ENCODE assay signal across 2 cellular contexts in the genomic region with DNA sequence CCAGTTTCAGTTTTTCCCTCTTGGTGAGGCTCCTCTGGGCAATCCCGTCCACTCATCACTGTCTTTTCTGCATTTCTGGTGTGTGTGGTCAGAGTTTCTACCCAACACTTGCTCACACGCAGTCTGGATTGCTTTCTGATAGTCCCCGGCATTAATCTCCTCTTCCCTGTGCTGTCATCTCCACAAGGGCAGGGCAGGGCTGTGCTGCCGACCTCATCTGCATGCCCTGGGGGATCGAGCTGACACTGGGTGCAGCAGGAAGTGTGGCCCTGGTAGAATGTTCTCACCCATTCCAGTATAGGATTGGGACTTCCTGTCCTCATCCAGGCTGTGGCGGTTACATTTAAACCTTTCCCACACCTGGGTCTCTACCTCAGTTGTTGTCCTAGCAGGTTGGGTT.
TF ChIP-seq lines count a peak whose summit lies in the region.

No MANE protein-coding gene starts in this region.

TF ChIP-seq in SK-N-SH, 30 proteins besides CTCF, POLR2A, EP300 and RAD21 (continued from another document):
- TF ChIP-seq, protein P1, sequence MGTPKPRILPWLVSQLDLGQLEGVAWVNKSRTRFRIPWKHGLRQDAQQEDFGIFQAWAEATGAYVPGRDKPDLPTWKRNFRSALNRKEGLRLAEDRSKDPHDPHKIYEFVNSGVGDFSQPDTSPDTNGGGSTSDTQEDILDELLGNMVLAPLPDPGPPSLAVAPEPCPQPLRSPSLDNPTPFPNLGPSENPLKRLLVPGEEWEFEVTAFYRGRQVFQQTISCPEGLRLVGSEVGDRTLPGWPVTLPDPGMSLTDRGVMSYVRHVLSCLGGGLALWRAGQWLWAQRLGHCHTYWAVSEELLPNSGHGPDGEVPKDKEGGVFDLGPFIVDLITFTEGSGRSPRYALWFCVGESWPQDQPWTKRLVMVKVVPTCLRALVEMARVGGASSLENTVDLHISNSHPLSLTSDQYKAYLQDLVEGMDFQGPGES (IDR thresholded peaks at IDR 0.05; ENCODE audit: low read depth, low read length), result no peak

TF ChIP-seq in SK-N-SH treated with all-trans-retinoic acid at 6 μM for 48 hours, 23 proteins besides CTCF, POLR2A, EP300 and RAD21 (continued from another document):
- TF ChIP-seq, protein P2, sequence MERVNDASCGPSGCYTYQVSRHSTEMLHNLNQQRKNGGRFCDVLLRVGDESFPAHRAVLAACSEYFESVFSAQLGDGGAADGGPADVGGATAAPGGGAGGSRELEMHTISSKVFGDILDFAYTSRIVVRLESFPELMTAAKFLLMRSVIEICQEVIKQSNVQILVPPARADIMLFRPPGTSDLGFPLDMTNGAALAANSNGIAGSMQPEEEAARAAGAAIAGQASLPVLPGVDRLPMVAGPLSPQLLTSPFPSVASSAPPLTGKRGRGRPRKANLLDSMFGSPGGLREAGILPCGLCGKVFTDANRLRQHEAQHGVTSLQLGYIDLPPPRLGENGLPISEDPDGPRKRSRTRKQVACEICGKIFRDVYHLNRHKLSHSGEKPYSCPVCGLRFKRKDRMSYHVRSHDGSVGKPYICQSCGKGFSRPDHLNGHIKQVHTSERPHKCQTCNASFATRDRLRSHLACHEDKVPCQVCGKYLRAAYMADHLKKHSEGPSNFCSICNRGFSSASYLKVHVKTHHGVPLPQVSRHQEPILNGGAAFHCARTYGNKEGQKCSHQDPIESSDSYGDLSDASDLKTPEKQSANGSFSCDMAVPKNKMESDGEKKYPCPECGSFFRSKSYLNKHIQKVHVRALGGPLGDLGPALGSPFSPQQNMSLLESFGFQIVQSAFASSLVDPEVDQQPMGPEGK (CRISPR knock-in tag; IDR thresholded peaks at IDR 0.05; ENCODE audit: borderline replicate concordance), result no peak
- TF ChIP-seq RARB (CRISPR knock-in tag; IDR thresholded peaks at IDR 0.05) (no peak), ISL1 (CRISPR knock-in tag; IDR thresholded peaks at IDR 0.05) (no peak), ZNF70 (CRISPR knock-in tag; IDR thresholded peaks at IDR 0.05) (no peak), TOX (CRISPR knock-in tag; IDR thresholded peaks at IDR 0.05; ENCODE audit: borderline replicate concordance) (no peak), PPARA (CRISPR knock-in tag; IDR thresholded peaks at IDR 0.05; ENCODE audit: borderline replicate concordance) (no peak), ESRRG (CRISPR knock-in tag; IDR thresholded peaks at IDR 0.05) (no peak), ZNF565 (CRISPR knock-in tag; conservative IDR thresholded peaks at IDR 0.05; ENCODE audit: low read depth) (no peak), SNAI2 (CRISPR knock-in tag; IDR thresholded peaks at IDR 0.05) (no peak), ZFP30 (CRISPR knock-in tag; IDR thresholded peaks at IDR 0.05) (no peak), ZFP3 (CRISPR knock-in tag; IDR thresholded peaks at IDR 0.05) (no peak), ZC3H10 (CRISPR knock-in tag; IDR thresholded peaks at IDR 0.05) (no peak)
- TF ChIP-seq, protein P3, sequence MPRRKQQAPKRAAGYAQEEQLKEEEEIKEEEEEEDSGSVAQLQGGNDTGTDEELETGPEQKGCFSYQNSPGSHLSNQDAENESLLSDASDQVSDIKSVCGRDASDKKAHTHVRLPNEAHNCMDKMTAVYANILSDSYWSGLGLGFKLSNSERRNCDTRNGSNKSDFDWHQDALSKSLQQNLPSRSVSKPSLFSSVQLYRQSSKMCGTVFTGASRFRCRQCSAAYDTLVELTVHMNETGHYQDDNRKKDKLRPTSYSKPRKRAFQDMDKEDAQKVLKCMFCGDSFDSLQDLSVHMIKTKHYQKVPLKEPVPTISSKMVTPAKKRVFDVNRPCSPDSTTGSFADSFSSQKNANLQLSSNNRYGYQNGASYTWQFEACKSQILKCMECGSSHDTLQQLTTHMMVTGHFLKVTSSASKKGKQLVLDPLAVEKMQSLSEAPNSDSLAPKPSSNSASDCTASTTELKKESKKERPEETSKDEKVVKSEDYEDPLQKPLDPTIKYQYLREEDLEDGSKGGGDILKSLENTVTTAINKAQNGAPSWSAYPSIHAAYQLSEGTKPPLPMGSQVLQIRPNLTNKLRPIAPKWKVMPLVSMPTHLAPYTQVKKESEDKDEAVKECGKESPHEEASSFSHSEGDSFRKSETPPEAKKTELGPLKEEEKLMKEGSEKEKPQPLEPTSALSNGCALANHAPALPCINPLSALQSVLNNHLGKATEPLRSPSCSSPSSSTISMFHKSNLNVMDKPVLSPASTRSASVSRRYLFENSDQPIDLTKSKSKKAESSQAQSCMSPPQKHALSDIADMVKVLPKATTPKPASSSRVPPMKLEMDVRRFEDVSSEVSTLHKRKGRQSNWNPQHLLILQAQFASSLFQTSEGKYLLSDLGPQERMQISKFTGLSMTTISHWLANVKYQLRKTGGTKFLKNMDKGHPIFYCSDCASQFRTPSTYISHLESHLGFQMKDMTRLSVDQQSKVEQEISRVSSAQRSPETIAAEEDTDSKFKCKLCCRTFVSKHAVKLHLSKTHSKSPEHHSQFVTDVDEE (CRISPR knock-in tag; IDR thresholded peaks at IDR 0.05), result no peak
- TF ChIP-seq, protein P4, sequence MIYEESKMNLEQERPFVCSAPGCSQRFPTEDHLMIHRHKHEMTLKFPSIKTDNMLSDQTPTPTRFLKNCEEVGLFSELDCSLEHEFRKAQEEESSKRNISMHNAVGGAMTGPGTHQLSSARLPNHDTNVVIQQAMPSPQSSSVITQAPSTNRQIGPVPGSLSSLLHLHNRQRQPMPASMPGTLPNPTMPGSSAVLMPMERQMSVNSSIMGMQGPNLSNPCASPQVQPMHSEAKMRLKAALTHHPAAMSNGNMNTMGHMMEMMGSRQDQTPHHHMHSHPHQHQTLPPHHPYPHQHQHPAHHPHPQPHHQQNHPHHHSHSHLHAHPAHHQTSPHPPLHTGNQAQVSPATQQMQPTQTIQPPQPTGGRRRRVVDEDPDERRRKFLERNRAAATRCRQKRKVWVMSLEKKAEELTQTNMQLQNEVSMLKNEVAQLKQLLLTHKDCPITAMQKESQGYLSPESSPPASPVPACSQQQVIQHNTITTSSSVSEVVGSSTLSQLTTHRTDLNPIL (CRISPR knock-in tag; IDR thresholded peaks at IDR 0.05; ENCODE audit: low read depth), result no peak
- TF ChIP-seq, protein P5, sequence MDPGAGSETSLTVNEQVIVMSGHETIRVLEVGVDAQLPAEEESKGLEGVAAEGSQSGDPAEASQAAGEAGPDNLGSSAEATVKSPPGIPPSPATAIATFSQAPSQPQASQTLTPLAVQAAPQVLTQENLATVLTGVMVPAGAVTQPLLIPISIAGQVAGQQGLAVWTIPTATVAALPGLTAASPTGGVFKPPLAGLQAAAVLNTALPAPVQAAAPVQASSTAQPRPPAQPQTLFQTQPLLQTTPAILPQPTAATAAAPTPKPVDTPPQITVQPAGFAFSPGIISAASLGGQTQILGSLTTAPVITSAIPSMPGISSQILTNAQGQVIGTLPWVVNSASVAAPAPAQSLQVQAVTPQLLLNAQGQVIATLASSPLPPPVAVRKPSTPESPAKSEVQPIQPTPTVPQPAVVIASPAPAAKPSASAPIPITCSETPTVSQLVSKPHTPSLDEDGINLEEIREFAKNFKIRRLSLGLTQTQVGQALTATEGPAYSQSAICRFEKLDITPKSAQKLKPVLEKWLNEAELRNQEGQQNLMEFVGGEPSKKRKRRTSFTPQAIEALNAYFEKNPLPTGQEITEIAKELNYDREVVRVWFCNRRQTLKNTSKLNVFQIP (CRISPR knock-in tag; IDR thresholded peaks at IDR 0.05; ENCODE audit: borderline replicate concordance, low read depth), result no peak
